ENCODE assay signal across 1 cellular context in the genomic region with DNA sequence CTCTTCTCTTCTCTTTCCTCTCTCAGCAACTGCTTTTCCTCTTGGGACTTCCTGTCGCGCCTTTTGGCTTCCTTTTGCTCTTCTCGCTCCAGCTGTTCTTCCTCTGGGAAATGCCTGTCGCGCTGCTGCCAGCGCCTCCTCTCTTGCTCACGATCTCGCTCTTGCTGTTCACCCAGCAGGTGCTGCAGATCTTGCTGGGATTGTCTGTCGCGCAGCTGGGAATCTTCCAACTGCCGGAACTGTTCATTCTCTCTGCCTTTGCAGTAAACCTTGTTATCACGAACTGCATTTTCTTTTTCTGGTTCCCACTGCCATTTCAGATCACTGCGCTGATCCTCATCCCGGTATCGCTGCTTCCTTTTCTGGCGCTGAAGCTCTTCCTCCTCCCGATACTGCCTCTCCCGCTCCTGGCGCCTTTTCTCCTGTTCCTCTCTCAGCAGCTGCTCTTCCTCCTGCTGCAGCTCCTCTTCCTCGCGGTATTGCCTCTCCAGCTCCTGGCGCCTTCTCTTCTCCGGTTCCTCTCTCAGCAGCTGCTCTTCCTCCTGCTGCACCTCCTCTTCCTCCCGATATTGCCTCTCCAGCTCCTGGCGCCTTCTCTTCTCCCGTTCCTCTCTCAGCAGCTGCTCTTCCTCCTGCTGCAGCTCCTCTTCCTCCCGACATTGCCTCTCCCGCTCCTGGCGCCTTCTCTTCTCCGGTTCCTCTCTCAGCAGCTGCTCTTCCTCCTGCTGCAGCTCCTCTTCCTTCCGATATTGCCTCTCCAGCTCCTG.
TF ChIP-seq lines count a peak whose summit lies in the region.

No MANE protein-coding gene starts in this region.

TF ChIP-seq in GM23338, 12 proteins besides CTCF, POLR2A, EP300 and RAD21 (continued from another document):
- TF ChIP-seq, protein P1, sequence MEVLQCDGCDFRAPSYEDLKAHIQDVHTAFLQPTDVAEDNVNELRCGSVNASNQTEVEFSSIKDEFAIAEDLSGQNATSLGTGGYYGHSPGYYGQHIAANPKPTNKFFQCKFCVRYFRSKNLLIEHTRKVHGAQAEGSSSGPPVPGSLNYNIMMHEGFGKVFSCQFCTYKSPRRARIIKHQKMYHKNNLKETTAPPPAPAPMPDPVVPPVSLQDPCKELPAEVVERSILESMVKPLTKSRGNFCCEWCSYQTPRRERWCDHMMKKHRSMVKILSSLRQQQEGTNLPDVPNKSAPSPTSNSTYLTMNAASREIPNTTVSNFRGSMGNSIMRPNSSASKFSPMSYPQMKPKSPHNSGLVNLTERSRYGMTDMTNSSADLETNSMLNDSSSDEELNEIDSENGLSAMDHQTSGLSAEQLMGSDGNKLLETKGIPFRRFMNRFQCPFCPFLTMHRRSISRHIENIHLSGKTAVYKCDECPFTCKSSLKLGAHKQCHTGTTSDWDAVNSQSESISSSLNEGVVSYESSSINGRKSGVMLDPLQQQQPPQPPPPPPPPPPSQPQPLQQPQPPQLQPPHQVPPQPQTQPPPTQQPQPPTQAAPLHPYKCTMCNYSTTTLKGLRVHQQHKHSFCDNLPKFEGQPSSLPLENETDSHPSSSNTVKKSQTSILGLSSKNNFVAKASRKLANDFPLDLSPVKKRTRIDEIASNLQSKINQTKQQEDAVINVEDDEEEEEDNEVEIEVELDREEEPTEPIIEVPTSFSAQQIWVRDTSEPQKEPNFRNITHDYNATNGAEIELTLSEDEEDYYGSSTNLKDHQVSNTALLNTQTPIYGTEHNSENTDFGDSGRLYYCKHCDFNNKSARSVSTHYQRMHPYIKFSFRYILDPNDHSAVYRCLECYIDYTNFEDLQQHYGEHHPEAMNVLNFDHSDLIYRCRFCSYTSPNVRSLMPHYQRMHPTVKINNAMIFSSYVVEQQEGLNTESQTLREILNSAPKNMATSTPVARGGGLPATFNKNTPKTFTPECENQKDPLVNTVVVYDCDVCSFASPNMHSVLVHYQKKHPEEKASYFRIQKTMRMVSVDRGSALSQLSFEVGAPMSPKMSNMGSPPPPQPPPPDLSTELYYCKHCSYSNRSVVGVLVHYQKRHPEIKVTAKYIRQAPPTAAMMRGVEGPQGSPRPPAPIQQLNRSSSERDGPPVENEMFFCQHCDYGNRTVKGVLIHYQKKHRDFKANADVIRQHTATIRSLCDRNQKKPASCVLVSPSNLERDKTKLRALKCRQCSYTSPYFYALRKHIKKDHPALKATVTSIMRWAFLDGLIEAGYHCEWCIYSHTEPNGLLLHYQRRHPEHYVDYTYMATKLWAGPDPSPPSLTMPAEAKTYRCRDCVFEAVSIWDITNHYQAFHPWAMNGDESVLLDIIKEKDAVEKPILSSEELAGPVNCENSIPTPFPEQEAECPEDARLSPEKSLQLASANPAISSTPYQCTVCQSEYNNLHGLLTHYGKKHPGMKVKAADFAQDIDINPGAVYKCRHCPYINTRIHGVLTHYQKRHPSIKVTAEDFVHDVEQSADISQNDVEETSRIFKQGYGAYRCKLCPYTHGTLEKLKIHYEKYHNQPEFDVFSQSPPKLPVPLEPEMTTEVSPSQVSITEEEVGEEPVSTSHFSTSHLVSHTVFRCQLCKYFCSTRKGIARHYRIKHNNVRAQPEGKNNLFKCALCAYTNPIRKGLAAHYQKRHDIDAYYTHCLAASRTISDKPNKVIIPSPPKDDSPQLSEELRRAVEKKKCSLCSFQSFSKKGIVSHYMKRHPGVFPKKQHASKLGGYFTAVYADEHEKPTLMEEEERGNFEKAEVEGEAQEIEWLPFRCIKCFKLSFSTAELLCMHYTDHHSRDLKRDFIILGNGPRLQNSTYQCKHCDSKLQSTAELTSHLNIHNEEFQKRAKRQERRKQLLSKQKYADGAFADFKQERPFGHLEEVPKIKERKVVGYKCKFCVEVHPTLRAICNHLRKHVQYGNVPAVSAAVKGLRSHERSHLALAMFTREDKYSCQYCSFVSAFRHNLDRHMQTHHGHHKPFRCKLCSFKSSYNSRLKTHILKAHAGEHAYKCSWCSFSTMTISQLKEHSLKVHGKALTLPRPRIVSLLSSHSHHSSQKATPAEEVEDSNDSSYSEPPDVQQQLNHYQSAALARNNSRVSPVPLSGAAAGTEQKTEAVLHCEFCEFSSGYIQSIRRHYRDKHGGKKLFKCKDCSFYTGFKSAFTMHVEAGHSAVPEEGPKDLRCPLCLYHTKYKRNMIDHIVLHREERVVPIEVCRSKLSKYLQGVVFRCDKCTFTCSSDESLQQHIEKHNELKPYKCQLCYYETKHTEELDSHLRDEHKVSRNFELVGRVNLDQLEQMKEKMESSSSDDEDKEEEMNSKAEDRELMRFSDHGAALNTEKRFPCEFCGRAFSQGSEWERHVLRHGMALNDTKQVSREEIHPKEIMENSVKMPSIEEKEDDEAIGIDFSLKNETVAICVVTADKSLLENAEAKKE (CRISPR knock-in tag; IDR thresholded peaks at IDR 0.05): no peak
